12 cellular contexts compared by ENCODE assay signal in the genomic region with DNA sequence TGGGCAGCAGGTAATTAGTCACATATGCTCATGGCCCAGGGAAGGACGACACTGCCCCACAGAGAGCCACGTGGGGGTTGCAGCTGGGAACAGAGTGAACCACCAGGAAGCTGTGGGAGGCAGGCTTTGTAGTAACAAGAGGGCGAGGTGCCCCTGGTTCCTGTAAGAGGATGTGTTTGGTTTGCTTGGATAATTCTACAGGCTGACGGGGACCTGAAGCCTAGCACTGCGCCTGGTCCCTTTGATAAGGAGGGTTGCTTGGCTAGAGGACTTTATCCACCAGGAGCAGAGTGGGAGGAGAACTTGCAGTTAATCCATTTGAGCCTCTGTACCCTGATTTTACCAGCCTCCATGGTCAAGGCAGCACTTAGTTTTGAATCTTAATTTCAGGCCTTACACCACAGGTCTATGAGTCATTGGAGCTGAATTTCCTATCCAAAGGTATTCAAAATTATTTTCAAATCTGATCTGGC.
A peak's percentile ranks its signal among the peaks of the same experiment; 100 is the strongest.
DNase-seq lines count a peak whose midpoint lies in the region; FAIRE-seq and TF ChIP-seq lines count a peak whose summit lies in the region.
"Had no signal": no experiment of that assay in that cellular context is flagged by ENCODE, and none has a peak within 500 bp of the region (broad histone marks: within the 10 kb centered on the region; RNA-seq: fewer than 3 reads in every experiment).

No MANE protein-coding gene starts in this region.

- no peaks in the 10 kb centered on the region for H3K79me2 ChIP-seq in GM23248 (ENCODE audit: insufficient read depth)
- no peaks in the 10 kb centered on the region for H3K79me2 ChIP-seq in endothelial cell of umbilical vein (ENCODE audit: control insufficient read depth, insufficient read depth, low read length)

- dilution Hi-C loops in endothelial cell of umbilical vein (cut with MboI; ENCODE audit: extremely low pct_ligation_motif_present, low sequenced_read_pairs), result no loop called here

- H3K9me3 ChIP-seq in GM23248 (ENCODE audit: low read depth), result no peaks in the 10 kb centered on the region
- no peaks in the 10 kb centered on the region for H3K9me3 ChIP-seq in endothelial cell of umbilical vein (replicated peaks; ENCODE audit: control insufficient read depth, insufficient read depth, low read length)
- no peaks in the 10 kb centered on the region for H3K9me3 ChIP-seq in mesodermal cell (ENCODE audit: control insufficient read depth, low read length)

- H3K9ac ChIP-seq in GM23248 (no peak overlapping the region), endothelial cell of umbilical vein (replicated peaks; ENCODE audit: extremely low read depth, insufficient read depth, low read length) (no peak overlapping the region)

- in situ Hi-C loops in GM23248 (cut with MboI), result no loop called here

- H2AFZ ChIP-seq in GM23248 (peak overlapping the region; percentile 50; the same call in 1 of the 2 replicates), endothelial cell of umbilical vein (ENCODE audit: low read depth, low read length) (peak overlapping the region; percentile 89)

- CTCF ChIA-PET in endothelial cell of umbilical vein (lab: Charles Lee), result interaction anchor here (0.6 to 1.9 kb wide), 7 partner anchors 9 to 349 kb away, joined by 3 to 10 read pairs (median 7); no protein-coding TSS in a partner anchor

- WGBS in GM23248 (ENCODE audit: low coverage in 1 of 2, low lambda C conversion rate in 2 of 2, missing lambda C conversion rate in 2 of 2), 2 experiments, result 50 to 54% methylated on average over 5 of the region's 5 CpGs
- WGBS in mesodermal cell (ENCODE audit: insufficient coverage in 2 of 2), 2 experiments, result 78 to 82% methylated on average over 5 of the region's 5 CpGs

- peaks cover 9% of the 10 kb centered on the region; the same call in 1 of the 2 replicates for H3F3A ChIP-seq in GM23248 (ENCODE audit: insufficient read depth)

- H3K36me3 ChIP-seq in GM23248 (ENCODE audit: low read depth) (no peaks in the 10 kb centered on the region), endothelial cell of umbilical vein (ENCODE audit: control insufficient read depth in 2 of 2, extremely low read depth in 1 of 2, insufficient read depth in 2 of 2, low read length in 2 of 2) (no peaks in the 10 kb centered on the region), mesodermal cell (ENCODE audit: control insufficient read depth, insufficient read depth, low read length) (no peaks in the 10 kb centered on the region)

- no peaks in the 10 kb centered on the region for H3K27me3 ChIP-seq in GM23248 (replicated peaks; ENCODE audit: insufficient read depth)
- no peaks in the 10 kb centered on the region for H3K27me3 ChIP-seq in endothelial cell of umbilical vein (ENCODE audit: control insufficient read depth in 2 of 2, insufficient read depth in 2 of 2, low read length in 2 of 2)

- H3K4me2 ChIP-seq in GM23248 (ENCODE audit: unreplicated experiment) (no peak overlapping the region), endothelial cell of umbilical vein (ENCODE audit: insufficient read depth, low read length) (no peak overlapping the region)

- peak; percentile 64 for TF ChIP-seq POLR2A in endothelial cell of umbilical vein (IDR thresholded peaks at IDR 0.05; ENCODE audit: low read depth, low read length)

- POLR2A ChIA-PET in endothelial cell of umbilical vein (lab: Charles Lee), result no interaction called here

- H3K9me1 ChIP-seq in endothelial cell of umbilical vein (replicated peaks; ENCODE audit: control insufficient read depth, extremely low read depth, insufficient read depth, low read length), result no peaks in the 10 kb centered on the region

- intact Hi-C loops in endothelial cell of umbilical vein (cut with micrococcal nuclease), result no loop called here

- H3K4me3 ChIP-seq in GM23248 (no peak overlapping the region), endothelial cell of umbilical vein (replicated peaks in 1 of 3; ENCODE audit: insufficient read depth in 1 of 3, low read depth in 1 of 3, low read length in 3 of 3) (no peak overlapping the region), mesodermal cell (ENCODE audit: extremely low read depth, insufficient read depth, low read length, poor library complexity, severe bottlenecking) (no peak overlapping the region)

- peak; percentile 60 for DNase-seq in GM23248
- peak; percentile 76 for DNase-seq in OCI-M2 (lab: John Stamatoyannopoulos, UW; ENCODE audit: unreplicated experiment)
- DNase-seq in endothelial cell of umbilical vein (ENCODE audit: low read depth, low spot score), result peak; percentile 85
- no peak for DNase-seq in HPDE6-E6E7 (ENCODE audit: extremely low spot score)
- no peak for DNase-seq in RCC 7860 (ENCODE audit: low spot score)
- DNase-seq in NCI-H2171 (lab: John Stamatoyannopoulos, UW), result no peak
- DNase-seq in cerebellar cortex (ENCODE audit: low spot score), result no peak
- DNase-seq: activated T-cell treated with anti-CD3 and anti-CD28 coated beads, Interleukin-2, amount 50 U/mL, for 4 hours; hippocampal formation; KG1 had no signal

- H3K9me2 ChIP-seq in GM23248 (ENCODE audit: insufficient read depth), result no peaks in the 10 kb centered on the region

- FAIRE-seq in endothelial cell of umbilical vein (lab: Jason Lieb, UNC) (no peak), RCC 7860 (lab: Jason Lieb, UNC) (no peak)
- FAIRE-seq: colon had no signal

- peaks cover 17% of the 10 kb centered on the region for H3K4me1 ChIP-seq in GM23248 (ENCODE audit: insufficient read depth)
- peaks cover 26% of the 10 kb centered on the region for H3K4me1 ChIP-seq in endothelial cell of umbilical vein (ENCODE audit: control insufficient read depth, extremely low read depth, insufficient read depth, low read length)
- H3K4me1 ChIP-seq in mesodermal cell (ENCODE audit: control insufficient read depth, insufficient read depth, low read length, poor library complexity, severe bottlenecking), result no peaks in the 10 kb centered on the region

- H3K27ac ChIP-seq in GM23248, result no peak overlapping the region
- peak overlapping the region; percentile 42 for H3K27ac ChIP-seq in endothelial cell of umbilical vein (ENCODE audit: insufficient read depth, low read depth, low read length)
- peak overlapping the region; percentile 11 for H3K27ac ChIP-seq in mesodermal cell (ENCODE audit: low read depth, low read length, severe bottlenecking)

- no TSS peak for BruUV-seq in endothelial cell of umbilical vein (replicated peaks; lab: Mats Ljungman, UMichigan)

- TF ChIP-seq CTCF in endothelial cell of umbilical vein (IDR thresholded peaks at IDR 0.05; ENCODE audit: extremely low read depth in 1 of 2, insufficient read depth in 1 of 2, low read depth in 1 of 2, low read length in 2 of 2), result peak in 1 of 2 donors; percentile 7

- H4K20me1 ChIP-seq in GM23248 (ENCODE audit: insufficient read depth), result no peaks in the 10 kb centered on the region
- H4K20me1 ChIP-seq in endothelial cell of umbilical vein (replicated peaks; ENCODE audit: control insufficient read depth, extremely low read depth, insufficient read depth, low read length), result no peaks in the 10 kb centered on the region

TF ChIP-seq in endothelial cell of umbilical vein, 7 proteins besides CTCF, POLR2A, EP300 and RAD21:
- TF ChIP-seq, protein P1, sequence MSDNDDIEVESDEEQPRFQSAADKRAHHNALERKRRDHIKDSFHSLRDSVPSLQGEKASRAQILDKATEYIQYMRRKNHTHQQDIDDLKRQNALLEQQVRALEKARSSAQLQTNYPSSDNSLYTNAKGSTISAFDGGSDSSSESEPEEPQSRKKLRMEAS (IDR thresholded peaks at IDR 0.05; ENCODE audit: insufficient read depth, insufficient read length), result no peak
- peak; percentile 65 for TF ChIP-seq FOS (IDR thresholded peaks at IDR 0.05; ENCODE audit: borderline replicate concordance, insufficient read depth, low read length)
- TF ChIP-seq MYC (IDR thresholded peaks at IDR 0.05; ENCODE audit: low read depth, low read length), result no peak
- no peak for TF ChIP-seq GATA2 (IDR thresholded peaks at IDR 0.05; ENCODE audit: insufficient read depth, insufficient read length, low read depth, low read length)
- no peak for TF ChIP-seq EZH2 (IDR thresholded peaks at IDR 0.05; ENCODE audit: borderline replicate concordance, low read depth, low read length, severe bottlenecking)

Comparison
In these comparisons a context has a peak if more than half of its experiments do, and no peak if none do; other contexts are left out.
1. DNase-seq: peak in GM23248 (single experiment), OCI-M2 (single experiment) and endothelial cell of umbilical vein (single experiment); none in HPDE6-E6E7 (single experiment), RCC 7860 (single experiment), NCI-H2171 (single experiment) and cerebellar cortex (single experiment).